ENCODE assay signal across 30 cellular contexts in genomic region chr4:10223782-10224181, GRCh38.
"Had no signal": no experiment of that assay in that cellular context is flagged by ENCODE, and none has a peak within 500 bp of the region (broad histone marks: within the 10 kb centered on the region; RNA-seq: fewer than 3 reads in every experiment).

No MANE protein-coding gene starts in this region.

- H3K9me3 ChIP-seq: adrenal gland, ascending aorta, body of pancreas, breast epithelium had no signal

- H3K4me3 ChIP-seq: adrenal gland, ascending aorta, body of pancreas, breast epithelium, cardiac muscle cell had no signal

- DNase-seq: activated effector memory CD4-positive, alpha-beta T cell treated with anti-CD3 and anti-CD28 coated beads, Interleukin-2, amount 50 U/mL, for 16 hours; activated effector memory CD4-positive, alpha-beta T cell treated with Interleukin-2 at 50 U/mL for 16 hours; activated gamma-delta T cell; activated gamma-delta T cell treated with Interleukin-2 at 50 U/mL for 16 hours; activated naive CD4-positive, alpha-beta T cell; activated naive CD4-positive, alpha-beta T cell treated with anti-CD3 and anti-CD28 coated beads for 36 hours; activated naive CD4-positive, alpha-beta T cell treated with anti-CD3 and anti-CD28 coated beads, Interleukin-2, amount 10 ng/mL, durations not matched to agents 7 days and 5 days; activated naive CD4-positive, alpha-beta T cell treated with anti-CD3 and anti-CD28 coated beads, Interleukin-2, amount 50 U/mL, for 16 hours; activated naive CD4-positive, alpha-beta T cell treated with Interleukin-2 at 50 U/mL for 16 hours; activated naive CD8-positive, alpha-beta T cell treated with anti-CD3 and anti-CD28 coated beads for 36 hours; activated naive CD8-positive, alpha-beta T cell treated with anti-CD3 and anti-CD28 coated beads, Interleukin-2, amount 10 ng/mL, durations not matched to agents 7 days and 5 days; activated naive CD8-positive, alpha-beta T cell treated with anti-CD3 and anti-CD28 coated beads, Interleukin-2, amount 50 U/mL, for 24 hours; activated T-cell treated with anti-CD3 and anti-CD28 coated beads, Interleukin-2, amount 50 U/mL, for 1 hour; activated T-cell treated with anti-CD3 and anti-CD28 coated beads, Interleukin-2, amount 50 U/mL, for 24 hours; activated T-cell treated with anti-CD3 and anti-CD28 coated beads, Interleukin-2, amount 50 U/mL, for 4 hours; activated T-cell treated with anti-CD3 and anti-CD28 coated beads, Interleukin-2, amount 50 U/mL, for 48 hours; activated T-cell treated with anti-CD3 and anti-CD28 coated beads, Interleukin-2, amount 50 U/mL, for 72 hours; adrenal gland; amniotic stem cell; amygdala; anterior cingulate cortex; aorta; body of pancreas; brain microvascular endothelial cell; caudate nucleus; central memory CD4-positive, alpha-beta T cell; cerebellar nuclear complex had no signal

- H3K36me3 ChIP-seq: adrenal gland, ascending aorta, brain microvascular endothelial cell, breast epithelium, cardiac muscle cell had no signal

- H3K4me1 ChIP-seq: adrenal gland, ascending aorta, body of pancreas, breast epithelium had no signal

- H3K27me3 ChIP-seq: adrenal gland, ascending aorta, body of pancreas, brain microvascular endothelial cell, breast epithelium, cardiac muscle cell had no signal

- H3K27ac ChIP-seq: adrenal gland, ascending aorta, body of pancreas, brain microvascular endothelial cell, breast epithelium, cardiac muscle cell had no signal
